In genomic region chr12:130589391-130590317, GRCh38 we compare ENCODE assay signal across 23 cellular contexts.
"Had no signal": no experiment of that assay in that cellular context is flagged by ENCODE, and none has a peak within 500 bp of the region (broad histone marks: within the 10 kb centered on the region; RNA-seq: fewer than 3 reads in every experiment).

No MANE protein-coding gene starts in this region.

- H3K27ac ChIP-seq: colonic mucosa, epithelial cell of prostate, hepatocyte, right lobe of liver, stomach had no signal

- H3K9me3 Mint-ChIP-seq: activated CD4-positive, alpha-beta T cell treated with anti-CD3 and anti-CD28 coated beads, Interleukin-2, amount 10 ng/mL, durations not matched to agents 7 days and 5 days had no signal

- H3K4me3 ChIP-seq: colonic mucosa, hepatocyte, right lobe of liver, stomach had no signal

- H3K4me3 Mint-ChIP-seq: activated CD4-positive, alpha-beta T cell treated with anti-CD3 and anti-CD28 coated beads, Interleukin-2, amount 10 ng/mL, durations not matched to agents 7 days and 5 days; activated naive CD4-positive, alpha-beta T cell treated with anti-CD3 and anti-CD28 coated beads for 36 hours; activated T-cell treated with anti-CD3 and anti-CD28 coated beads, Interleukin-2, amount 50 U/mL, for 4 hours; brain; central memory CD8-positive, alpha-beta T cell; endodermal cell; naive thymus-derived CD8-positive, alpha-beta T cell; T-helper 1 cell treated with Interleukin-12 subunit alpha and Interleukin-12 subunit beta and Interleukin-4 antibody, amounts not matched to agents 30 μg/mL and 1 μg/mL, for 36 hours had no signal

- H3K79me2 ChIP-seq: hepatocyte had no signal

- ATAC-seq: activated T-cell treated with anti-CD3 and anti-CD28 coated beads, Interleukin-2, amount 50 U/mL, for 4 hours; naive thymus-derived CD8-positive, alpha-beta T cell; right lobe of liver had no signal

- H3K4me2 ChIP-seq: hepatocyte had no signal

- DNase-seq: activated CD4-positive, alpha-beta T cell treated with anti-CD3 and anti-CD28 coated beads, Interleukin-2, amount 10 ng/mL, durations not matched to agents 7 days and 5 days; activated CD8-positive, alpha-beta memory T cell treated with anti-CD3 and anti-CD28 coated beads, Interleukin-2, amount 50 U/mL, for 4 hours; activated naive CD4-positive, alpha-beta T cell treated with anti-CD3 and anti-CD28 coated beads for 36 hours; activated T-cell treated with anti-CD3 and anti-CD28 coated beads, Interleukin-2, amount 50 U/mL, for 4 hours; anterior cingulate cortex; colonic mucosa; endodermal cell; foreskin fibroblast; mesenchymal stem cell; naive thymus-derived CD8-positive, alpha-beta T cell; nucleus accumbens; right lobe of liver; small intestine; stimulated activated CD4-positive, alpha-beta T cell treated with anti-CD3 and anti-CD28 coated beads, Interleukin-15, amount 100 ng/mL, for 24 hours; stimulated activated CD4-positive, alpha-beta T cell treated with anti-CD3 and anti-CD28 coated beads, Interleukin-2, amount 100 ng/mL, for 48 hours; stomach; trophoblast cell had no signal

- H3K4me1 ChIP-seq: colonic mucosa, right lobe of liver, stomach had no signal

- H3K4me1 Mint-ChIP-seq: activated CD4-positive, alpha-beta T cell treated with anti-CD3 and anti-CD28 coated beads, Interleukin-2, amount 10 ng/mL, durations not matched to agents 7 days and 5 days; central memory CD8-positive, alpha-beta T cell; naive thymus-derived CD8-positive, alpha-beta T cell had no signal

- H3K27me3 Mint-ChIP-seq: activated CD4-positive, alpha-beta T cell treated with anti-CD3 and anti-CD28 coated beads, Interleukin-2, amount 10 ng/mL, durations not matched to agents 7 days and 5 days had no signal

- H3K9me3 ChIP-seq: colonic mucosa, right lobe of liver had no signal

- H3K27ac Mint-ChIP-seq: activated CD4-positive, alpha-beta T cell treated with anti-CD3 and anti-CD28 coated beads, Interleukin-2, amount 10 ng/mL, durations not matched to agents 7 days and 5 days; activated naive CD4-positive, alpha-beta T cell treated with anti-CD3 and anti-CD28 coated beads for 36 hours; endodermal cell; naive thymus-derived CD8-positive, alpha-beta T cell; progenitor cell of endocrine pancreas; T-helper 1 cell treated with Interleukin-12 subunit alpha and Interleukin-12 subunit beta and Interleukin-4 antibody, amounts not matched to agents 30 μg/mL and 1 μg/mL, for 36 hours had no signal

- H3K27me3 ChIP-seq: colonic mucosa, hepatocyte, right lobe of liver had no signal

- H3K36me3 ChIP-seq: colonic mucosa, right lobe of liver, stomach had no signal

- H2AFZ ChIP-seq: hepatocyte had no signal
